Comparison of ENCODE assay signal across 8 cellular contexts in the genomic region with DNA sequence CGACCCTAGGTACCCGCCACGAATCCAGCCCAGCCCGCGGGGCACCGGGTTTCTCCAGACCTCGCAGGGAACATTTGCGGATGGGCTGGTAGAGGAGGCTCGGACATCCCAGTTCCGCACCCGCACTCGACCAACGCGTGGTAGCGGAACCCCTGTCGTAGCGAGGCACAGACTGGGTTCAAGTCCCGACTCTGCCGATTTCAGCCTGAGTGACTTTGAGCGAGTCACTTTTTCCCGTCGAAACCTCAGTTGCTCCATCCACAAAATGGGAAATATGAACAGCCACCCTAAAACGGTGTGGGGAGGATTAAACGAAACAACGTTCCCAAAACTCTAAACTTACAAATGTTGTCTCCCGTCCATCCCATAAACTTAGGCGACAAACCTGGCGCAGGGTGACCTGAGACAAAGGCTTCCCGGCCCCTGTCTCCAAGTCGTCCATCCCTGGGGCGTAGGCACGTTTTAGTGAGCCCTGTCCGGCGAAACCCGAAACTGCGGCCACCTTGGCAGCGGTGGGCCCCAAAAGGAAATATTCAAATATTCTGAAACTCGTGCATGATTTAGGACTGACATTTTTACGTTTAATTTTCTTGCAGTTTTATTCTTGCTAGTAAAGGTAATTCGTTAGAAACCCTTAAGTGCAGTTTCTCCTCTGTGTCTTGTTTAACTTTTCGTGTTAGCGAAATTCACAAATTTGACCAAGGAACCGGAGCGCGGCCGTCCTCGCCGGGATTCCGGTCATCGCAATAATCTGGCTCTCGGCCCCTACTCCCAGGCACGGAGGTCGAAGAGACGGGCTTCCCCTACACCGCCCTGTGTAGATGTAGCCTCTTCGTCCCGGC. TPM values are rescaled to one million over a fixed set of nuclear protein-coding genes. Genes with fewer than 3 reads are reported as not detected.
DNase-seq lines count a peak whose midpoint lies in the region; TF ChIP-seq lines count a peak whose summit lies in the region.

No MANE protein-coding gene starts in this region.

- H3K4me3 Mint-ChIP-seq in CD4-positive, alpha-beta memory T cell, result peak overlapping the region; percentile 92 to 99 (median 96)

- H3K9ac ChIP-seq in HUES6 (ENCODE audit: low read length), result peak overlapping the region; percentile 76

- no peaks in the 10 kb centered on the region for H3K9me3 Mint-ChIP-seq in CD4-positive, alpha-beta memory T cell

- 1 to 2% (median 1%) methylated on average over 36 to 57 of the region's 57 CpGs for WGBS in spleen, 5 donors

- POLR2A ChIA-PET in CD4-positive, alpha-beta memory T cell (lab: Charles Lee; ENCODE audit: partially characterized antibody), result interaction anchor here (0.5 to 14.0 kb wide), 9 partner anchors 12 to 168 kb away, joined by 3 to 588 read pairs (median 7); a partner anchor contains a TSS

- H3K27ac Mint-ChIP-seq in CD4-positive, alpha-beta memory T cell, result peak overlapping the region; percentile 92 to 98 (median 98)

- TF ChIP-seq CTCF in spleen (IDR thresholded peaks at IDR 0.05 in 8 of 11, conservative IDR thresholded peaks at IDR 0.05 in 3 of 11), result no peak

- TF ChIP-seq POLR2A in spleen (IDR thresholded peaks at IDR 0.05), result no peak

- peaks cover 46% of the 10 kb centered on the region for H3K4me1 ChIP-seq in CD4-positive, alpha-beta memory T cell (ENCODE audit: insufficient read depth, low read length)
- H3K4me1 ChIP-seq in HUES6 (ENCODE audit: control insufficient read depth, insufficient read depth, low read length) (peaks cover 44% of the 10 kb centered on the region), spleen (peaks cover 33 to 85% (median 68%) of the 10 kb centered on the region in 6 donors)

- H3K27me3 Mint-ChIP-seq in CD4-positive, alpha-beta memory T cell, result no peaks in the 10 kb centered on the region

- CTCF ChIA-PET in CD4-positive, alpha-beta memory T cell (lab: Charles Lee; ENCODE audit: partially characterized antibody), result interaction anchor here (1.1 to 6.5 kb wide), 4 partner anchors 25 to 144 kb away, joined by 4 to 34 read pairs (median 4); a partner anchor contains a TSS

- peaks cover 26 to 70% (median 35%) of the 10 kb centered on the region in 4 donors for H3K4me1 Mint-ChIP-seq in CD4-positive, alpha-beta memory T cell

- peaks cover 3 to 52% of the 10 kb centered on the region in 2 donors for H3K36me3 Mint-ChIP-seq in CD4-positive, alpha-beta memory T cell

- no peaks in the 10 kb centered on the region for H3K9me3 ChIP-seq in CD4-positive, alpha-beta memory T cell (ENCODE audit: control insufficient read depth in 1 of 2, low read length in 2 of 2)
- H3K9me3 ChIP-seq in HUES6 (ENCODE audit: control insufficient read depth, insufficient read depth, low read depth, low read length) (no peaks in the 10 kb centered on the region), spleen (no peaks in the 10 kb centered on the region)

- intact Hi-C loops in CD4-positive, alpha-beta memory T cell (cut with micrococcal nuclease), result loop anchor here (1.0 to 10.0 kb wide), 4 partner anchors 49 to 502 kb away; a partner anchor contains a TSS
- intact Hi-C loops in spleen (cut with DNase I; ENCODE audit: low total_unique reads), result no loop called here

- H3K27ac ChIP-seq in CD4-positive, alpha-beta memory T cell (ENCODE audit: low read depth, low read length), result peak overlapping the region; percentile 94
- H3K27ac ChIP-seq in HUES6 (ENCODE audit: low read depth, low read length) (peak overlapping the region; percentile 45; the same call in 1 of the 2 replicates), spleen (peak overlapping the region; percentile 96 to 99 (median 97))

- H3K27me3 ChIP-seq in CD4-positive, alpha-beta memory T cell (ENCODE audit: insufficient read depth, low read length), result no peaks in the 10 kb centered on the region
- H3K27me3 ChIP-seq in HUES6 (ENCODE audit: control insufficient read depth, insufficient read depth, low read length) (peaks cover 72% of the 10 kb centered on the region), spleen (replicated peaks in 1 of 7) (peaks cover 0 to 8% (median 0%) of the 10 kb centered on the region in 7 donors)

- peak in 3 of 5 donors; percentile 19 to 26 (median 19) for DNase-seq in CD4-positive, alpha-beta memory T cell
- DNase-seq in activated effector memory CD4-positive, alpha-beta T cell treated with anti-CD3 and anti-CD28 coated beads, Interleukin-2, amount 50 U/mL, for 16 hours, result peak; percentile 82
- DNase-seq in hepatic stellate cell (ENCODE audit: low spot score), result peak; percentile 24
- DNase-seq in spleen, result peak; percentile 91
- DNase-seq in 8988T, result no peak
- DNase-seq in NCI-H2029 treated with DMSO at 0.1 percent for 48 hours (lab: John Stamatoyannopoulos, UW), result no peak
- no peak for DNase-seq in EL

- H3K4me3 ChIP-seq in CD4-positive, alpha-beta memory T cell (ENCODE audit: low read length in 2 of 2), result peak overlapping the region; percentile 74 to 97
- H3K4me3 ChIP-seq in HUES6 (ENCODE audit: low read depth, low read length) (peak overlapping the region; percentile 70), spleen (peak overlapping the region; percentile 57 to 92 (median 81))

- H3K36me3 ChIP-seq in CD4-positive, alpha-beta memory T cell (ENCODE audit: insufficient read depth, low read length), result no peaks in the 10 kb centered on the region
- 0 out of 2 replicates have a peak, but pooled peaks cover 3% of the 10 kb centered on the region for H3K36me3 ChIP-seq in HUES6 (ENCODE audit: control insufficient read depth, insufficient read depth, low read length)
- H3K36me3 ChIP-seq in spleen, result peaks cover 0 to 11% (median 5%) of the 10 kb centered on the region in 6 donors

RNA-seq across cellular contexts. Expression of a gene that starts 2.0 kb away (rescaled TPM):
- 100 to 1,000 TPM; 493 to 505 TPM for total RNA-seq in CD4-positive, alpha-beta memory T cell
- 10 to 100 TPM in 1 of 2 donors, 1 to 10 TPM in 1; 3.0 to 14.1 TPM for polyA plus RNA-seq in CD4-positive, alpha-beta memory T cell
- total RNA-seq in spleen, result 100 to 1,000 TPM; 112 to 244 (median 183) TPM
- 100 to 1,000 TPM in 1 of 3 donors, 10 to 100 TPM in 2; 27.3 to 124 (median 35.5) TPM for polyA plus RNA-seq in spleen

RNA-seq across cellular contexts. Expression of a gene that starts 27.0 kb away (rescaled TPM):
- 10 to 100 TPM; 12.5 to 13.5 TPM for total RNA-seq in CD4-positive, alpha-beta memory T cell
- 10 to 100 TPM; 55.3 to 57.6 TPM for polyA plus RNA-seq in CD4-positive, alpha-beta memory T cell
- 10 to 100 TPM in 4 of 7 donors, 1 to 10 TPM in 3; 4.9 to 22.2 (median 11.5) TPM for total RNA-seq in spleen
- polyA plus RNA-seq in spleen, result 10 to 100 TPM; 11.2 to 27.5 (median 24.0) TPM

RNA-seq across cellular contexts. Expression of a gene that starts 28.4 kb away (rescaled TPM):
- total RNA-seq in CD4-positive, alpha-beta memory T cell, result under 1 TPM; 0.09 to 0.25 TPM
- polyA plus RNA-seq in CD4-positive, alpha-beta memory T cell, result not detected
- 1 to 10 TPM in 6 of 7 donors, under 1 TPM in 1; 0.51 to 6.4 (median 2.2) TPM for total RNA-seq in spleen
- 1 to 10 TPM; 1.5 to 3.5 (median 3.1) TPM for polyA plus RNA-seq in spleen

RNA-seq across cellular contexts. Expression of a gene that starts 45.0 kb away (rescaled TPM):
- not detected for total RNA-seq in CD4-positive, alpha-beta memory T cell
- not detected for polyA plus RNA-seq in CD4-positive, alpha-beta memory T cell
- 10 to 100 TPM; 13.1 to 57.6 (median 25.7) TPM for total RNA-seq in spleen
- 10 to 100 TPM; 13.7 to 28.5 (median 25.7) TPM for polyA plus RNA-seq in spleen

RNA-seq across cellular contexts. Expression of a gene that starts 49.4 kb away (rescaled TPM):
- 10 to 100 TPM; 93.5 to 99.0 TPM for total RNA-seq in CD4-positive, alpha-beta memory T cell
- 100 to 1,000 TPM; 391 to 517 TPM for polyA plus RNA-seq in CD4-positive, alpha-beta memory T cell
- total RNA-seq in spleen, result 100 to 1,000 TPM; 119 to 182 (median 162) TPM
- polyA plus RNA-seq in spleen, result 100 to 1,000 TPM; 199 to 235 (median 214) TPM

Comparison
In these comparisons a context has a peak if more than half of its experiments do, and no peak if none do; other contexts are left out.
1. DNase-seq: peak in CD4-positive, alpha-beta memory T cell (3 of 5), activated effector memory CD4-positive, alpha-beta T cell treated with anti-CD3 and anti-CD28 coated beads, Interleukin-2, amount 50 U/mL, for 16 hours (single experiment), hepatic stellate cell (single experiment) and spleen (single experiment); none in 8988T (single experiment), NCI-H2029 treated with DMSO at 0.1 percent for 48 hours (single experiment) and EL (single experiment).
2. H3K27ac ChIP-seq: peak in every context shown above with its lines; median percentile 97 in spleen; 94 in CD4-positive, alpha-beta memory T cell; 45 in HUES6.
3. Peak in every context shown above with its lines, with median percentiles within 50 percentile points of each other: H3K4me3 ChIP-seq.